1 cellular context compared by ENCODE assay signal in genomic region chrX:49148390-49149100, GRCh38.
TF ChIP-seq lines count a peak whose summit lies in the region.

No MANE protein-coding gene starts in this region.

TF ChIP-seq in GM12878, 131 proteins besides CTCF, POLR2A, EP300 and RAD21:
- TF ChIP-seq IKZF1 (conservative IDR thresholded peaks at IDR 0.05) = peak; percentile 42; the same call in 1 of the 2 replicates
- TF ChIP-seq ZNF687 (IDR thresholded peaks at IDR 0.05) = 0 out of 2 replicates have a peak, but pooled peaks have one; percentile 34
